ENCODE assay signal across 10 cellular contexts in the genomic region with DNA sequence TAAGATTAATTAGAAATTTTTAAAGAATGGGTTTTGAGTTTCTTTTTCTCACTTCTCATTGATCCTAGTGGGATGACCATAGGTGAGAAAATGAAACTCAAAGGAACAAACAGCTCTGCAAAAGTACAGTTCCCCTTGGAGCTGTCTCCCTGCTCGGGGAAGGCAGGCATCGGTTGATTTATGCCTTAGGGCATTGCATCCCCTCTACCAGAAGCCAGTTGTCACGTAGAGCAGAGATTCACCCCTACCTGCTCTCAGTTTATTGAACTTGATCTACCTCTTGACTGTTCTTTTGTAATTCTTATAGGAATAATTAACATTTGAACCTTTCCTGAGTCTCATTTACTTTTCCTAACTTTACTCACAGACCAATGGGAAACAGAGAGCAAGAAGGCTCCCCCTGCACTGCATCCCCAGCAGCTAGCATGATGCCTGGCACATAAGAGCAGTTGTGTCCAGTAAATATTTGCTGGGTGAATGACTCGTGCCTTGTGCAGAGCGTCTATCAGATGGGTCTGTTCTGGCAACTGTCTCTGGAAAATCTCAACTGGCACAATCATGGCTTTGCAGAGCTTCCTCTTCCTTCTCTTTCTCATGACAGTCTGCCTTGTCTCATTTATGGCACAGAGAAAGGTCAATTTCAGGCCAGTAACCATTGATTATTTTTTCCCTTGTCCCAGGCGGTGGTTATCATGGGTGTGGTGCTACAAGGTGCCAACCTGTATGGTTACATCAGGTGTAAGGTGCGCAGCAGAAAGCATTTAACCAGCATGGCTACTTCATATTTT. TPM values are rescaled to one million over a fixed set of nuclear protein-coding genes. Genes with fewer than 3 reads are reported as not detected.
"Had no signal": no experiment of that assay in that cellular context is flagged by ENCODE, and none has a peak within 500 bp of the region (broad histone marks: within the 10 kb centered on the region; RNA-seq: fewer than 3 reads in every experiment).

No MANE protein-coding gene starts in this region.

RNA-seq across cellular contexts. Expression of gene FBXW10, which starts 59.8 kb away (rescaled TPM):
- total RNA-seq: activated CD4-positive, alpha-beta memory T cell treated with anti-CD3 and anti-CD28 coated beads, Interleukin-2, amount 10 ng/mL, durations not matched to agents 7 days and 5 days; activated CD4-positive, alpha-beta T cell treated with anti-CD3 and anti-CD28 coated beads, Interleukin-2, amount 10 ng/mL, durations not matched to agents 7 days and 5 days; activated naive CD4-positive, alpha-beta T cell treated with anti-CD3 and anti-CD28 coated beads, Interleukin-2, amount 50 U/mL, for 72 hours; activated naive CD8-positive, alpha-beta T cell treated with anti-CD3 and anti-CD28 coated beads, Interleukin-2, amount 10 ng/mL, durations not matched to agents 7 days and 5 days; ascending aorta; colonic mucosa; dermis microvascular lymphatic vessel endothelial cell; endothelial cell of umbilical vein; glomerular endothelial cell had no signal
- polyA plus RNA-seq: endothelial cell of umbilical vein, fibroblast of lung had no signal
